13 cellular contexts compared by ENCODE assay signal in the genomic region with DNA sequence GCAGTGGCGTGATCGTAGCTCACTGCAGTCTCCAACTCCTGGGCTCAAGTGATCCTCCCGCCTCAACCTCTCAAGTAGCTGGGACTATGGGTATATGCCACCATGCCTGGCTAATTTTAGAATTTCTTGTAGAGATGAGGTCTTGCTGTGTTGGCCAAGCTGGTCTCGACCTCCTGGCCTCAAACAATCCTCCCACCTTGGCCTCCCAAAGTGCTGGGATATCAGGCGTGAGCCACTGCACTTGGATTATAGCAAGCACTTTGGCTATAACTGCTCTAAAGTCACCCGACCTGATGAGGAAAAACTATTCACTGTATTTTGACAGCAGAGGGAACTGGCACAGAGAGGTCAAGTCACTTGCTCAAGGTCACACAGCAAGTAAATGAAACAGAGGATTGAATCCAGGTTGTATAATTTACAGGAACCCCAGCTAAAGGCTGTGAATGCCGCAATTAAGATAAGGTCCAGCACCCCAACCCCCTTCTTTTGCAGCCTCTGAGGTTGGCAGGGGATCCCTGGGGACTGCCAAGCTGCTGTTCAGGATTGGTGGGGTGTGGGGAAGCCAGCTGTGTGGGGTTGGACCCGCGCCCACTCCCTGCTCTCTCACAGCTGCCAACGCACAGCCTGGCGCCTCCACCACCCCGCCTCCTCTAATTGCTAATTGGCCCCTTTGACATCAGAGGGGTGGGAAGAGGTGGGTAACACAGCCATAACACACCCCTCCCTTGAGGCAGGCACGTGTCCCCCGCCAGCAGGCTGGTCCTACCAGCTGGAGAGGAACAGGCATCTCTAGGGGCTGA. TPM values are rescaled to one million over a fixed set of nuclear protein-coding genes. Genes with fewer than 3 reads are reported as not detected.
DNase-seq lines count a peak whose midpoint lies in the region; ATAC-seq and TF ChIP-seq lines count a peak whose summit lies in the region.
"Had no signal": no experiment of that assay in that cellular context is flagged by ENCODE, and none has a peak within 500 bp of the region (broad histone marks: within the 10 kb centered on the region; RNA-seq: fewer than 3 reads in every experiment).

No MANE protein-coding gene starts in this region.

- H3K36me3 ChIP-seq in testis (ENCODE audit: low read depth, missing control alignments) = no peaks in the 10 kb centered on the region
- H3K36me3 ChIP-seq: heart right ventricle, upper lobe of left lung had no signal

- no peaks in the 10 kb centered on the region for H3K27me3 Mint-ChIP-seq in activated T-cell treated with anti-CD3 and anti-CD28 coated beads, Interleukin-2, amount 50 U/mL, for 24 hours

- no peak for ATAC-seq in HG03521 (IDR thresholded peaks at IDR 0.05; ENCODE audit: unreplicated experiment)

- H3K4me3 Mint-ChIP-seq in activated T-cell treated with anti-CD3 and anti-CD28 coated beads, Interleukin-2, amount 50 U/mL, for 24 hours = no peak overlapping the region
- H3K4me3 Mint-ChIP-seq: central memory CD8-positive, alpha-beta T cell; T-helper 1 cell treated with Interleukin-12 subunit alpha and Interleukin-12 subunit beta and Interleukin-4 antibody, amounts not matched to agents 30 μg/mL and 1 μg/mL, for 36 hours had no signal

- peak; percentile 74 for DNase-seq in NCI-H748 (lab: John Stamatoyannopoulos, UW; ENCODE audit: unreplicated experiment)
- no peak for DNase-seq in NCI-H748 treated with DMSO at 0.1 percent for 48 hours (lab: John Stamatoyannopoulos, UW)
- peak; percentile 77 for DNase-seq in NCI-H2227 (lab: John Stamatoyannopoulos, UW; ENCODE audit: unreplicated experiment)
- peak; percentile 10 for DNase-seq in epithelial cell of esophagus (ENCODE audit: low read depth)
- peak; percentile 64 for DNase-seq in superior temporal gyrus (ENCODE audit: extremely low spot score)
- DNase-seq in testis = no peak
- DNase-seq in activated T-cell treated with anti-CD3 and anti-CD28 coated beads, Interleukin-2, amount 50 U/mL, for 24 hours = no peak
- DNase-seq: heart right ventricle; stimulated activated CD4-positive, alpha-beta T cell treated with anti-CD3 and anti-CD28 coated beads, Interleukin-2, amount 100 ng/mL, for 24 hours; upper lobe of left lung had no signal

- H3K4me1 Mint-ChIP-seq in activated T-cell treated with anti-CD3 and anti-CD28 coated beads, Interleukin-2, amount 50 U/mL, for 24 hours (ENCODE audit: low read depth) = peaks cover 14% of the 10 kb centered on the region
- H3K4me1 Mint-ChIP-seq: central memory CD8-positive, alpha-beta T cell had no signal

- intact Hi-C loops in testis (cut with DNase I; ENCODE audit: low total_unique reads) = no loop called here

- H3K4me1 ChIP-seq in testis = no peaks in the 10 kb centered on the region
- H3K4me1 ChIP-seq: heart right ventricle, upper lobe of left lung had no signal

- H3K27ac Mint-ChIP-seq in activated T-cell treated with anti-CD3 and anti-CD28 coated beads, Interleukin-2, amount 50 U/mL, for 24 hours = no peak overlapping the region
- H3K27ac Mint-ChIP-seq: T-helper 1 cell treated with Interleukin-12 subunit alpha and Interleukin-12 subunit beta and Interleukin-4 antibody, amounts not matched to agents 30 μg/mL and 1 μg/mL, for 36 hours had no signal

- H3K36me3 Mint-ChIP-seq in activated T-cell treated with anti-CD3 and anti-CD28 coated beads, Interleukin-2, amount 50 U/mL, for 24 hours (ENCODE audit: low read depth) = peaks cover 2% of the 10 kb centered on the region

- H3K27me3 ChIP-seq in testis = no peaks in the 10 kb centered on the region
- H3K27me3 ChIP-seq: upper lobe of left lung had no signal

- no peak for TF ChIP-seq POLR2A in testis (IDR thresholded peaks at IDR 0.05)

- no peak for TF ChIP-seq CTCF in epithelial cell of esophagus (IDR thresholded peaks at IDR 0.05; ENCODE audit: insufficient read depth, low read depth, low read length, missing control alignments)
- TF ChIP-seq CTCF in testis (IDR thresholded peaks at IDR 0.05) = no peak

- H3K9me3 ChIP-seq in testis = no peaks in the 10 kb centered on the region
- H3K9me3 ChIP-seq: heart right ventricle, upper lobe of left lung had no signal

- H3K4me3 ChIP-seq in epithelial cell of esophagus (ENCODE audit: low read length) (no peak overlapping the region), testis (no peak overlapping the region)
- H3K4me3 ChIP-seq: heart right ventricle, upper lobe of left lung had no signal

- no peak overlapping the region for H3K27ac ChIP-seq in testis
- H3K27ac ChIP-seq: heart right ventricle, upper lobe of left lung had no signal

- WGBS in testis, 2 donors = 60 to 61% methylated on average over 12 to 14 of the region's 14 CpGs

- H3K9me3 Mint-ChIP-seq in activated T-cell treated with anti-CD3 and anti-CD28 coated beads, Interleukin-2, amount 50 U/mL, for 24 hours = no peaks in the 10 kb centered on the region
- H3K9me3 Mint-ChIP-seq: central memory CD8-positive, alpha-beta T cell; T-helper 1 cell treated with Interleukin-12 subunit alpha and Interleukin-12 subunit beta and Interleukin-4 antibody, amounts not matched to agents 30 μg/mL and 1 μg/mL, for 36 hours had no signal

RNA-seq across cellular contexts. Expression of a gene that starts 6.0 kb away (rescaled TPM):
- 1 to 10 TPM in 1 of 2 donors, under 1 TPM in 1; 0.47 to 1.1 TPM for total RNA-seq in testis
- 0.83 TPM for polyA plus RNA-seq in testis (ENCODE audit: insufficient read depth, low read depth, low replicate concordance)

RNA-seq across cellular contexts. Expression of a gene that starts 8.2 kb away (rescaled TPM):
- total RNA-seq in testis = 10 to 100 TPM; 24.1 to 24.9 TPM
- polyA plus RNA-seq in testis (ENCODE audit: insufficient read depth, low read depth, low replicate concordance) = 18.2 TPM

RNA-seq across cellular contexts. Expression of a gene that starts 17.1 kb away (rescaled TPM):
- 1 to 10 TPM in 1 of 2 donors, under 1 TPM in 1; 0.16 to 1.8 TPM for total RNA-seq in testis
- polyA plus RNA-seq in testis (ENCODE audit: insufficient read depth, low read depth, low replicate concordance) = 0.79 TPM

RNA-seq across cellular contexts. Expression of a gene that starts 42.5 kb away (rescaled TPM):
- total RNA-seq in testis = 1 to 10 TPM; 5.3 to 6.4 TPM
- 6.2 TPM for polyA plus RNA-seq in testis (ENCODE audit: insufficient read depth, low read depth, low replicate concordance)

RNA-seq across cellular contexts. Expression of a gene that starts 47.2 kb away (rescaled TPM):
- 10 to 100 TPM in 1 of 2 donors, 1 to 10 TPM in 1; 9.1 to 13.3 TPM for total RNA-seq in testis
- polyA plus RNA-seq in testis (ENCODE audit: insufficient read depth, low read depth, low replicate concordance) = 14.3 TPM

Comparison
In these comparisons a context has a peak if more than half of its experiments do, and no peak if none do; other contexts are left out.
1. DNase-seq: peak in NCI-H748 (single experiment), NCI-H2227 (single experiment), epithelial cell of esophagus (single experiment) and superior temporal gyrus (single experiment); none in NCI-H748 treated with DMSO at 0.1 percent for 48 hours (single experiment), testis (single experiment) and activated T-cell treated with anti-CD3 and anti-CD28 coated beads, Interleukin-2, amount 50 U/mL, for 24 hours (single experiment).